In genomic region chr20:11144114-11144513, GRCh38 we compare ENCODE assay signal across 14 cellular contexts.
DNase-seq lines count a peak whose midpoint lies in the region; ATAC-seq, FAIRE-seq and TF ChIP-seq lines count a peak whose summit lies in the region.
"Had no signal": no experiment of that assay in that cellular context is flagged by ENCODE, and none has a peak within 500 bp of the region (broad histone marks: within the 10 kb centered on the region; RNA-seq: fewer than 3 reads in every experiment).

No MANE protein-coding gene starts in this region.

- peaks cover 0 to 11% of the 10 kb centered on the region in 2 donors for H3K36me3 Mint-ChIP-seq in activated naive CD4-positive, alpha-beta T cell treated with anti-CD3 and anti-CD28 coated beads, Interleukin-2, amount 50 U/mL, for 72 hours

- no peak overlapping the region for H3K27ac Mint-ChIP-seq in activated naive CD4-positive, alpha-beta T cell treated with anti-CD3 and anti-CD28 coated beads, Interleukin-2, amount 50 U/mL, for 72 hours
- H3K27ac Mint-ChIP-seq: T-helper 2 cell treated with Interferon-gamma antibody and Interleukin-4, amounts not matched to agents 5 μg/mL and 100 μg/mL, for 36 hours had no signal

- FAIRE-seq in HTR-8/SVneo (lab: Jason Lieb, UNC): no peak
- FAIRE-seq: colon had no signal

- intact Hi-C loops in Right ventricle myocardium superior (cut with DNase I): no loop called here

- peak overlapping the region; percentile 63 for H3K4me2 ChIP-seq in osteoblast (ENCODE audit: insufficient read depth, low read length)

- H3K27ac ChIP-seq in AG04450 (ENCODE audit: low read depth, low read length) (no peak overlapping the region), osteoblast (ENCODE audit: low read depth, low read length) (peak overlapping the region; percentile 85)

- no peaks in the 10 kb centered on the region for H3K79me2 ChIP-seq in osteoblast (ENCODE audit: insufficient read depth, low read length)

- H3K9me3 ChIP-seq in AG04450 (ENCODE audit: control insufficient read depth, insufficient read depth, low read length) (no peaks in the 10 kb centered on the region), osteoblast (ENCODE audit: low read depth, low read length) (no peaks in the 10 kb centered on the region)

- no peaks in the 10 kb centered on the region for H3K36me3 ChIP-seq in osteoblast (ENCODE audit: insufficient read depth, low read length)

- no peak for TF ChIP-seq CTCF in AG04450 (IDR thresholded peaks at IDR 0.05; ENCODE audit: low read depth, low read length)
- no peak for TF ChIP-seq CTCF in osteoblast (IDR thresholded peaks at IDR 0.05; ENCODE audit: extremely low read depth, low read depth, low read length)

- H3K9me3 Mint-ChIP-seq in activated naive CD4-positive, alpha-beta T cell treated with anti-CD3 and anti-CD28 coated beads, Interleukin-2, amount 50 U/mL, for 72 hours: peaks cover 9 to 15% of the 10 kb centered on the region in 2 donors

- POLR2A ChIA-PET in AG04450 (lab: Yijun Ruan, JAX): no interaction called here

- no peak overlapping the region for H2AFZ ChIP-seq in osteoblast (ENCODE audit: low read length)

- no peak for ATAC-seq in activated naive CD4-positive, alpha-beta T cell treated with anti-CD3 and anti-CD28 coated beads, Interleukin-2, amount 50 U/mL, for 72 hours
- ATAC-seq in GM21619 (IDR thresholded peaks at IDR 0.05; ENCODE audit: unreplicated experiment): no peak
- ATAC-seq in Right ventricle myocardium superior (ENCODE audit: poor library complexity): no peak

- H3K4me3 ChIP-seq in AG04450 (ENCODE audit: low read depth, low read length): no peak overlapping the region
- H3K4me3 ChIP-seq in osteoblast (ENCODE audit: insufficient read depth, low read length): no peak overlapping the region

- no peaks in the 10 kb centered on the region for H4K20me1 ChIP-seq in osteoblast (ENCODE audit: insufficient read depth, low read length)

- CTCF ChIA-PET in AG04450 (lab: Charles Lee): no interaction called here

- peaks cover 27% of the 10 kb centered on the region for H3K4me1 ChIP-seq in osteoblast (ENCODE audit: insufficient read depth, low read length)

- H3K27me3 ChIP-seq in AG04450 (ENCODE audit: control insufficient read depth, insufficient read depth, low read length) (no peaks in the 10 kb centered on the region), osteoblast (ENCODE audit: insufficient read depth, low read length) (no peaks in the 10 kb centered on the region)

- DNase-seq in AG04450 (ENCODE audit: low read depth, low spot score) (peak; percentile 61), HTR-8/SVneo (ENCODE audit: insufficient read length, low spot score) (peak; percentile 19), epidermal melanocyte (ENCODE audit: insufficient read length, low spot score) (peak; percentile 50), osteoblast (ENCODE audit: insufficient read length, low spot score, missing footprints) (peak; percentile 26), anterior cingulate cortex (lab: John Stamatoyannopoulos, UW) (no peak), Right ventricle myocardium superior (no peak)
- DNase-seq in activated naive CD4-positive, alpha-beta T cell treated with anti-CD3 and anti-CD28 coated beads, Interleukin-2, amount 50 U/mL, for 72 hours (ENCODE audit: low spot score in 2 of 2): no peak
- DNase-seq: activated CD4-positive, alpha-beta T cell treated with anti-CD3 and anti-CD28 coated beads for 48 hours; activated T-cell treated with anti-CD3 and anti-CD28 coated beads, Interleukin-2, amount 50 U/mL, for 1 hour; NCI-H774; stimulated activated naive CD4-positive, alpha-beta T cell had no signal

Comparison
In these comparisons a context has a peak if more than half of its experiments do, and no peak if none do; other contexts are left out.
1. DNase-seq: peak in AG04450 (single experiment), HTR-8/SVneo (single experiment), epidermal melanocyte (single experiment) and osteoblast (single experiment); none in activated naive CD4-positive, alpha-beta T cell treated with anti-CD3 and anti-CD28 coated beads, Interleukin-2, amount 50 U/mL, for 72 hours (0 of 2), anterior cingulate cortex (0 of 58) and Right ventricle myocardium superior (single experiment).